In genomic region chr5:132227485-132228240, GRCh38 we compare ENCODE assay signal across 1 cellular context.
TF ChIP-seq lines count a peak whose summit lies in the region.

P4HA2 (minus strand) TSS chr5:132227853; CDS start chr5:132218626, 9,227 bp downstream.

TF ChIP-seq in HepG2, 621 proteins besides CTCF, POLR2A, EP300 and RAD21 (continued from another document and continues in another):
- TF ChIP-seq, protein P1, sequence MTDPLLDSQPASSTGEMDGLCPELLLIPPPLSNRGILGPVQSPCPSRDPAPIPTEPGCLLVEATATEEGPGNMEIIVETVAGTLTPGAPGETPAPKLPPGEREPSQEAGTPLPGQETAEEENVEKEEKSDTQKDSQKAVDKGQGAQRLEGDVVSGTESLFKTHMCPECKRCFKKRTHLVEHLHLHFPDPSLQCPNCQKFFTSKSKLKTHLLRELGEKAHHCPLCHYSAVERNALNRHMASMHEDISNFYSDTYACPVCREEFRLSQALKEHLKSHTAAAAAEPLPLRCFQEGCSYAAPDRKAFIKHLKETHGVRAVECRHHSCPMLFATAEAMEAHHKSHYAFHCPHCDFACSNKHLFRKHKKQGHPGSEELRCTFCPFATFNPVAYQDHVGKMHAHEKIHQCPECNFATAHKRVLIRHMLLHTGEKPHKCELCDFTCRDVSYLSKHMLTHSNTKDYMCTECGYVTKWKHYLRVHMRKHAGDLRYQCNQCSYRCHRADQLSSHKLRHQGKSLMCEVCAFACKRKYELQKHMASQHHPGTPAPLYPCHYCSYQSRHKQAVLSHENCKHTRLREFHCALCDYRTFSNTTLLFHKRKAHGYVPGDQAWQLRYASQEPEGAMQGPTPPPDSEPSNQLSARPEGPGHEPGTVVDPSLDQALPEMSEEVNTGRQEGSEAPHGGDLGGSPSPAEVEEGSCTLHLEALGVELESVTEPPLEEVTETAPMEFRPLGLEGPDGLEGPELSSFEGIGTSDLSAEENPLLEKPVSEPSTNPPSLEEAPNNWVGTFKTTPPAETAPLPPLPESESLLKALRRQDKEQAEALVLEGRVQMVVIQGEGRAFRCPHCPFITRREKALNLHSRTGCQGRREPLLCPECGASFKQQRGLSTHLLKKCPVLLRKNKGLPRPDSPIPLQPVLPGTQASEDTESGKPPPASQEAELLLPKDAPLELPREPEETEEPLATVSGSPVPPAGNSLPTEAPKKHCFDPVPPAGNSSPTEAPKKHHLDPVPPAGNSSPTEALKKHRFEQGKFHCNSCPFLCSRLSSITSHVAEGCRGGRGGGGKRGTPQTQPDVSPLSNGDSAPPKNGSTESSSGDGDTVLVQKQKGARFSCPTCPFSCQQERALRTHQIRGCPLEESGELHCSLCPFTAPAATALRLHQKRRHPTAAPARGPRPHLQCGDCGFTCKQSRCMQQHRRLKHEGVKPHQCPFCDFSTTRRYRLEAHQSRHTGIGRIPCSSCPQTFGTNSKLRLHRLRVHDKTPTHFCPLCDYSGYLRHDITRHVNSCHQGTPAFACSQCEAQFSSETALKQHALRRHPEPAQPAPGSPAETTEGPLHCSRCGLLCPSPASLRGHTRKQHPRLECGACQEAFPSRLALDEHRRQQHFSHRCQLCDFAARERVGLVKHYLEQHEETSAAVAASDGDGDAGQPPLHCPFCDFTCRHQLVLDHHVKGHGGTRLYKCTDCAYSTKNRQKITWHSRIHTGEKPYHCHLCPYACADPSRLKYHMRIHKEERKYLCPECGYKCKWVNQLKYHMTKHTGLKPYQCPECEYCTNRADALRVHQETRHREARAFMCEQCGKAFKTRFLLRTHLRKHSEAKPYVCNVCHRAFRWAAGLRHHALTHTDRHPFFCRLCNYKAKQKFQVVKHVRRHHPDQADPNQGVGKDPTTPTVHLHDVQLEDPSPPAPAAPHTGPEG (CRISPR knock-in tag; IDR thresholded peaks at IDR 0.05), result peak; percentile 91; the same call in 1 of the 2 replicates
- TF ChIP-seq NR2F1 (CRISPR knock-in tag; IDR thresholded peaks at IDR 0.05) (no peak), FOXA3 (CRISPR knock-in tag; IDR thresholded peaks at IDR 0.05) (peak; percentile 1; the same call in 1 of the 2 replicates), ZNF260 (CRISPR knock-in tag; IDR thresholded peaks at IDR 0.05; ENCODE audit: borderline replicate concordance, low read depth) (no peak), ZNF510 (CRISPR knock-in tag; IDR thresholded peaks at IDR 0.05; ENCODE audit: low read depth) (peak; percentile 40; the same call in 1 of the 2 replicates), ATF7-NPFF (CRISPR knock-in tag; IDR thresholded peaks at IDR 0.05; ENCODE audit: low read depth) (peak; percentile 52; the same call in 1 of the 2 replicates), ATM (IDR thresholded peaks at IDR 0.05; ENCODE audit: borderline replicate concordance) (no peak), ZNF577 (CRISPR knock-in tag; IDR thresholded peaks at IDR 0.05; ENCODE audit: borderline replicate concordance, low read depth) (no peak), ZFX (CRISPR knock-in tag; IDR thresholded peaks at IDR 0.05; ENCODE audit: low read depth) (peak; percentile 90), SMAD9 (CRISPR knock-in tag; IDR thresholded peaks at IDR 0.05) (no peak), ZNF670 (CRISPR knock-in tag; IDR thresholded peaks at IDR 0.05; ENCODE audit: borderline replicate concordance) (no peak; the same call in 1 of the 2 replicates), NR2F2 (IDR thresholded peaks at IDR 0.05; ENCODE audit: borderline replicate concordance, low read depth) (no peak), SUZ12 (IDR thresholded peaks at IDR 0.05; ENCODE audit: low read depth, low read length) (no peak), U2AF1 (optimal IDR thresholded peaks at IDR 0.05; ENCODE audit: low read depth, low read length) (no peak), ESRRA (CRISPR knock-in tag; IDR thresholded peaks at IDR 0.05; ENCODE audit: low read depth) (peak; percentile 35; the same call in 1 of the 2 replicates), ARHGAP35 (CRISPR knock-in tag; IDR thresholded peaks at IDR 0.05; ENCODE audit: borderline replicate concordance) (no peak), ZNF354B (CRISPR knock-in tag; IDR thresholded peaks at IDR 0.05) (no peak), ZNF605 (CRISPR knock-in tag; IDR thresholded peaks at IDR 0.05) (no peak), ZNF17 (CRISPR knock-in tag; IDR thresholded peaks at IDR 0.05) (no peak), SMAD1 (CRISPR knock-in tag; IDR thresholded peaks at IDR 0.05; ENCODE audit: borderline replicate concordance, low read depth) (no peak), ZNF44 (CRISPR knock-in tag; IDR thresholded peaks at IDR 0.05) (no peak), POLR2AphosphoS2 (IDR thresholded peaks at IDR 0.05; ENCODE audit: low read depth, low read length) (no peak), TCF7L2 (IDR thresholded peaks at IDR 0.05; ENCODE audit: low read depth, low read length) (no peak), RELA (CRISPR knock-in tag; IDR thresholded peaks at IDR 0.05) (no peak), PRDM4 (CRISPR knock-in tag; IDR thresholded peaks at IDR 0.05; ENCODE audit: borderline replicate concordance) (no peak), ZFY (CRISPR knock-in tag; IDR thresholded peaks at IDR 0.05) (peak; percentile 83), ATF6 (CRISPR knock-in tag; conservative IDR thresholded peaks at IDR 0.05) (no peak), EEA1 (CRISPR knock-in tag; IDR thresholded peaks at IDR 0.05; ENCODE audit: borderline replicate concordance) (peak; percentile 30; the same call in 1 of the 2 replicates), HOXA3 (CRISPR knock-in tag; IDR thresholded peaks at IDR 0.05) (peak; percentile 73), RCOR2 (CRISPR knock-in tag; IDR thresholded peaks at IDR 0.05) (no peak), PHF20 (CRISPR knock-in tag; IDR thresholded peaks at IDR 0.05) (no peak)
- TF ChIP-seq, protein P2, sequence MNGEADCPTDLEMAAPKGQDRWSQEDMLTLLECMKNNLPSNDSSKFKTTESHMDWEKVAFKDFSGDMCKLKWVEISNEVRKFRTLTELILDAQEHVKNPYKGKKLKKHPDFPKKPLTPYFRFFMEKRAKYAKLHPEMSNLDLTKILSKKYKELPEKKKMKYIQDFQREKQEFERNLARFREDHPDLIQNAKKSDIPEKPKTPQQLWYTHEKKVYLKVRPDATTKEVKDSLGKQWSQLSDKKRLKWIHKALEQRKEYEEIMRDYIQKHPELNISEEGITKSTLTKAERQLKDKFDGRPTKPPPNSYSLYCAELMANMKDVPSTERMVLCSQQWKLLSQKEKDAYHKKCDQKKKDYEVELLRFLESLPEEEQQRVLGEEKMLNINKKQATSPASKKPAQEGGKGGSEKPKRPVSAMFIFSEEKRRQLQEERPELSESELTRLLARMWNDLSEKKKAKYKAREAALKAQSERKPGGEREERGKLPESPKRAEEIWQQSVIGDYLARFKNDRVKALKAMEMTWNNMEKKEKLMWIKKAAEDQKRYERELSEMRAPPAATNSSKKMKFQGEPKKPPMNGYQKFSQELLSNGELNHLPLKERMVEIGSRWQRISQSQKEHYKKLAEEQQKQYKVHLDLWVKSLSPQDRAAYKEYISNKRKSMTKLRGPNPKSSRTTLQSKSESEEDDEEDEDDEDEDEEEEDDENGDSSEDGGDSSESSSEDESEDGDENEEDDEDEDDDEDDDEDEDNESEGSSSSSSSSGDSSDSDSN (CRISPR knock-in tag; IDR thresholded peaks at IDR 0.05), result peak; percentile 78
- TF ChIP-seq, protein P3, sequence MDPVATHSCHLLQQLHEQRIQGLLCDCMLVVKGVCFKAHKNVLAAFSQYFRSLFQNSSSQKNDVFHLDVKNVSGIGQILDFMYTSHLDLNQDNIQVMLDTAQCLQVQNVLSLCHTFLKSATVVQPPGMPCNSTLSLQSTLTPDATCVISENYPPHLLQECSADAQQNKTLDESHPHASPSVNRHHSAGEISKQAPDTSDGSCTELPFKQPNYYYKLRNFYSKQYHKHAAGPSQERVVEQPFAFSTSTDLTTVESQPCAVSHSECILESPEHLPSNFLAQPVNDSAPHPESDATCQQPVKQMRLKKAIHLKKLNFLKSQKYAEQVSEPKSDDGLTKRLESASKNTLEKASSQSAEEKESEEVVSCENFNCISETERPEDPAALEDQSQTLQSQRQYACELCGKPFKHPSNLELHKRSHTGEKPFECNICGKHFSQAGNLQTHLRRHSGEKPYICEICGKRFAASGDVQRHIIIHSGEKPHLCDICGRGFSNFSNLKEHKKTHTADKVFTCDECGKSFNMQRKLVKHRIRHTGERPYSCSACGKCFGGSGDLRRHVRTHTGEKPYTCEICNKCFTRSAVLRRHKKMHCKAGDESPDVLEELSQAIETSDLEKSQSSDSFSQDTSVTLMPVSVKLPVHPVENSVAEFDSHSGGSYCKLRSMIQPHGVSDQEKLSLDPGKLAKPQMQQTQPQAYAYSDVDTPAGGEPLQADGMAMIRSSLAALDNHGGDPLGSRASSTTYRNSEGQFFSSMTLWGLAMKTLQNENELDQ (CRISPR knock-in tag; IDR thresholded peaks at IDR 0.05; ENCODE audit: borderline replicate concordance), result no peak
- TF ChIP-seq, protein P4, sequence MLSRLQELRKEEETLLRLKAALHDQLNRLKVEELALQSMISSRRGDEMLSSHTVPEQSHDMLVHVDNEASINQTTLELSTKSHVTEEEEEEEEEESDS (CRISPR knock-in tag; IDR thresholded peaks at IDR 0.05; ENCODE audit: borderline replicate concordance), result no peak
- TF ChIP-seq, protein P5, sequence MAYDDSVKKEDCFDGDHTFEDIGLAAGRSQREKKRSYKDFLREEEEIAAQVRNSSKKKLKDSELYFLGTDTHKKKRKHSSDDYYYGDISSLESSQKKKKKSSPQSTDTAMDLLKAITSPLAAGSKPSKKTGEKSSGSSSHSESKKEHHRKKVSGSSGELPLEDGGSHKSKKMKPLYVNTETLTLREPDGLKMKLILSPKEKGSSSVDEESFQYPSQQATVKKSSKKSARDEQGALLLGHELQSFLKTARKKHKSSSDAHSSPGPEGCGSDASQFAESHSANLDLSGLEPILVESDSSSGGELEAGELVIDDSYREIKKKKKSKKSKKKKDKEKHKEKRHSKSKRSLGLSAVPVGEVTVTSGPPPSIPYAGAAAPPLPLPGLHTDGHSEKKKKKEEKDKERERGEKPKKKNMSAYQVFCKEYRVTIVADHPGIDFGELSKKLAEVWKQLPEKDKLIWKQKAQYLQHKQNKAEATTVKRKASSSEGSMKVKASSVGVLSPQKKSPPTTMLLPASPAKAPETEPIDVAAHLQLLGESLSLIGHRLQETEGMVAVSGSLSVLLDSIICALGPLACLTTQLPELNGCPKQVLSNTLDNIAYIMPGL (CRISPR knock-in tag; IDR thresholded peaks at IDR 0.05; ENCODE audit: borderline replicate concordance in 1 of 2, low read depth in 1 of 2), result peak; percentile 48 to 82
- TF ChIP-seq, protein P6, sequence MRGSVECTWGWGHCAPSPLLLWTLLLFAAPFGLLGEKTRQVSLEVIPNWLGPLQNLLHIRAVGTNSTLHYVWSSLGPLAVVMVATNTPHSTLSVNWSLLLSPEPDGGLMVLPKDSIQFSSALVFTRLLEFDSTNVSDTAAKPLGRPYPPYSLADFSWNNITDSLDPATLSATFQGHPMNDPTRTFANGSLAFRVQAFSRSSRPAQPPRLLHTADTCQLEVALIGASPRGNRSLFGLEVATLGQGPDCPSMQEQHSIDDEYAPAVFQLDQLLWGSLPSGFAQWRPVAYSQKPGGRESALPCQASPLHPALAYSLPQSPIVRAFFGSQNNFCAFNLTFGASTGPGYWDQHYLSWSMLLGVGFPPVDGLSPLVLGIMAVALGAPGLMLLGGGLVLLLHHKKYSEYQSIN (CRISPR knock-in tag; IDR thresholded peaks at IDR 0.05; ENCODE audit: borderline replicate concordance), result no peak
- TF ChIP-seq, protein P7, sequence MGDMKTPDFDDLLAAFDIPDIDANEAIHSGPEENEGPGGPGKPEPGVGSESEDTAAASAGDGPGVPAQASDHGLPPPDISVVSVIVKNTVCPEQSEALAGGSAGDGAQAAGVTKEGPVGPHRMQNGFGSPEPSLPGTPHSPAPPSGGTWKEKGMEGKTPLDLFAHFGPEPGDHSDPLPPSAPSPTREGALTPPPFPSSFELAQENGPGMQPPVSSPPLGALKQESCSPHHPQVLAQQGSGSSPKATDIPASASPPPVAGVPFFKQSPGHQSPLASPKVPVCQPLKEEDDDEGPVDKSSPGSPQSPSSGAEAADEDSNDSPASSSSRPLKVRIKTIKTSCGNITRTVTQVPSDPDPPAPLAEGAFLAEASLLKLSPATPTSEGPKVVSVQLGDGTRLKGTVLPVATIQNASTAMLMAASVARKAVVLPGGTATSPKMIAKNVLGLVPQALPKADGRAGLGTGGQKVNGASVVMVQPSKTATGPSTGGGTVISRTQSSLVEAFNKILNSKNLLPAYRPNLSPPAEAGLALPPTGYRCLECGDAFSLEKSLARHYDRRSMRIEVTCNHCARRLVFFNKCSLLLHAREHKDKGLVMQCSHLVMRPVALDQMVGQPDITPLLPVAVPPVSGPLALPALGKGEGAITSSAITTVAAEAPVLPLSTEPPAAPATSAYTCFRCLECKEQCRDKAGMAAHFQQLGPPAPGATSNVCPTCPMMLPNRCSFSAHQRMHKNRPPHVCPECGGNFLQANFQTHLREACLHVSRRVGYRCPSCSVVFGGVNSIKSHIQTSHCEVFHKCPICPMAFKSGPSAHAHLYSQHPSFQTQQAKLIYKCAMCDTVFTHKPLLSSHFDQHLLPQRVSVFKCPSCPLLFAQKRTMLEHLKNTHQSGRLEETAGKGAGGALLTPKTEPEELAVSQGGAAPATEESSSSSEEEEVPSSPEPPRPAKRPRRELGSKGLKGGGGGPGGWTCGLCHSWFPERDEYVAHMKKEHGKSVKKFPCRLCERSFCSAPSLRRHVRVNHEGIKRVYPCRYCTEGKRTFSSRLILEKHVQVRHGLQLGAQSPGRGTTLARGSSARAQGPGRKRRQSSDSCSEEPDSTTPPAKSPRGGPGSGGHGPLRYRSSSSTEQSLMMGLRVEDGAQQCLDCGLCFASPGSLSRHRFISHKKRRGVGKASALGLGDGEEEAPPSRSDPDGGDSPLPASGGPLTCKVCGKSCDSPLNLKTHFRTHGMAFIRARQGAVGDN (CRISPR knock-in tag; IDR thresholded peaks at IDR 0.05), result peak; percentile 95
